Comparison of ENCODE assay signal across 12 cellular contexts in genomic region chr6:131060311-131060710, GRCh38. TPM values are rescaled to one million over a fixed set of nuclear protein-coding genes. Genes with fewer than 3 reads are reported as not detected.
A peak's percentile ranks its signal among the peaks of the same experiment; 100 is the strongest.
DNase-seq lines count a peak whose midpoint lies in the region; ATAC-seq and TF ChIP-seq lines count a peak whose summit lies in the region.
"Had no signal": no experiment of that assay in that cellular context is flagged by ENCODE, and none has a peak within 500 bp of the region (broad histone marks: within the 10 kb centered on the region; RNA-seq: fewer than 3 reads in every experiment).

No MANE protein-coding gene starts in this region.

- CTCF ChIA-PET in CD4-positive, alpha-beta T cell (lab: Charles Lee), result interaction anchor here (0.6 kb wide), 1 partner anchor 23 kb away, joined by 3 read pairs; no protein-coding TSS in a partner anchor

- intact Hi-C loops in CD4-positive, alpha-beta T cell (cut with DNase I, micrococcal nuclease), result loop anchor here in 1 of 2 experiments (5.0 kb wide), 2 partner anchors 57 to 567 kb away; partner anchors contain the start of gene MED23

- H3K4me3 Mint-ChIP-seq in CD4-positive, alpha-beta T cell, result peak overlapping the region; percentile 81
- H3K4me3 Mint-ChIP-seq in chondrocyte (ENCODE audit: unreplicated experiment) (peak overlapping the region; percentile 6), neural crest cell (peak overlapping the region; percentile 73)

- no peak for DNase-seq in CD4-positive, alpha-beta T cell
- DNase-seq in chondrocyte (ENCODE audit: low spot score) (no peak), neural crest cell (ENCODE audit: low read depth, low spot score) (no peak), T-helper 1 cell (no peak), mesenteric fat pad (ENCODE audit: low spot score) (no peak), SW 1271 (lab: John Stamatoyannopoulos, UW) (no peak), NCI-H187 treated with DMSO at 0.1 percent for 48 hours (lab: John Stamatoyannopoulos, UW) (no peak)
- DNase-seq: left lung, NCI-H2227 treated with DMSO at 0.1 percent for 48 hours had no signal

- H3K4me1 Mint-ChIP-seq in CD4-positive, alpha-beta T cell (ENCODE audit: low read depth), result peaks cover 26% of the 10 kb centered on the region
- peaks cover 45% of the 10 kb centered on the region for H3K4me1 Mint-ChIP-seq in chondrocyte (ENCODE audit: low read depth)
- peaks cover 34% of the 10 kb centered on the region for H3K4me1 Mint-ChIP-seq in neural crest cell

- H3K9me3 Mint-ChIP-seq in CD4-positive, alpha-beta T cell, result no peaks in the 10 kb centered on the region
- H3K9me3 Mint-ChIP-seq in chondrocyte (ENCODE audit: low read depth), result peaks cover 3% of the 10 kb centered on the region
- peaks cover 3% of the 10 kb centered on the region for H3K9me3 Mint-ChIP-seq in neural crest cell

- no peak for TF ChIP-seq CTCF in CD4-positive, alpha-beta T cell (IDR thresholded peaks at IDR 0.05)
- TF ChIP-seq CTCF in chondrocyte (IDR thresholded peaks at IDR 0.05) (no peak), neural crest cell (conservative IDR thresholded peaks at IDR 0.05) (no peak)

- no peak overlapping the region for H3K27ac ChIP-seq in CD4-positive, alpha-beta T cell (ENCODE audit: low read depth, low read length)
- H3K27ac ChIP-seq: KMS-11, left lung had no signal

- H3K36me3 Mint-ChIP-seq in CD4-positive, alpha-beta T cell (ENCODE audit: low read depth), result peaks cover 9% of the 10 kb centered on the region
- H3K36me3 Mint-ChIP-seq in chondrocyte (ENCODE audit: low read depth) (peaks cover 4% of the 10 kb centered on the region), neural crest cell (ENCODE audit: low read depth) (peaks cover 18% of the 10 kb centered on the region)

- H3K9me3 ChIP-seq in CD4-positive, alpha-beta T cell (ENCODE audit: control insufficient read depth, low read length), result peaks cover 9% of the 10 kb centered on the region

- peak overlapping the region; percentile 37 for H3K27ac Mint-ChIP-seq in CD4-positive, alpha-beta T cell
- H3K27ac Mint-ChIP-seq in chondrocyte (ENCODE audit: unreplicated experiment), result peak overlapping the region; percentile 34
- H3K27ac Mint-ChIP-seq in neural crest cell (ENCODE audit: unreplicated experiment), result no peak overlapping the region

- POLR2A ChIA-PET in CD4-positive, alpha-beta T cell (lab: Charles Lee), result interaction anchor here (1.1 kb wide), 1 partner anchor 44 kb away, joined by 3 read pairs; no protein-coding TSS in a partner anchor

- no peak for ATAC-seq in CD4-positive, alpha-beta T cell (ENCODE audit: poor library complexity)
- peak; percentile 27 for ATAC-seq in HG03378 (IDR thresholded peaks at IDR 0.05; ENCODE audit: unreplicated experiment)
- ATAC-seq: left lung had no signal

- no peaks in the 10 kb centered on the region for H3K27me3 ChIP-seq in CD4-positive, alpha-beta T cell (ENCODE audit: control insufficient read depth, insufficient read depth, low read length)
- H3K27me3 ChIP-seq: esophagus muscularis mucosa had no signal

- no peaks in the 10 kb centered on the region for H3K27me3 Mint-ChIP-seq in CD4-positive, alpha-beta T cell
- H3K27me3 Mint-ChIP-seq in chondrocyte (ENCODE audit: low read depth) (no peaks in the 10 kb centered on the region), neural crest cell (ENCODE audit: low read depth) (no peaks in the 10 kb centered on the region)

RNA-seq across cellular contexts. Expression of gene EPB41L2, which starts 2.7 kb away (rescaled TPM):
- total RNA-seq in CD4-positive, alpha-beta T cell, result 10 to 100 TPM in 1 of 2 experiments, 1 to 10 TPM in 1; 9.5 to 12.3 TPM
- total RNA-seq in chondrocyte (59.9 to 72.0 TPM (median 65.8 TPM) in 3 replicates), neural crest cell (108 and 114 TPM in 2 replicates), mesenteric fat pad (211 TPM)

Comparison
In these comparisons a context has a peak if more than half of its experiments do, and no peak if none do; other contexts are left out.
1. H3K4me3 Mint-ChIP-seq: peak in every context shown above with its lines; median percentile 81 in CD4-positive, alpha-beta T cell; 73 in neural crest cell; 6 in chondrocyte.